ENCODE assay signal across 34 cellular contexts in genomic region chr9:123357748-123358059, GRCh38. TPM values are rescaled to one million over a fixed set of nuclear protein-coding genes. Genes with fewer than 3 reads are reported as not detected.
DNase-seq lines count a peak whose midpoint lies in the region; ATAC-seq, FAIRE-seq and TF ChIP-seq lines count a peak whose summit lies in the region.
"Had no signal": no experiment of that assay in that cellular context is flagged by ENCODE, and none has a peak within 500 bp of the region (broad histone marks: within the 10 kb centered on the region; RNA-seq: fewer than 3 reads in every experiment).

No MANE protein-coding gene starts in this region.

- H4K20me1 ChIP-seq in neural progenitor cell (ENCODE audit: low read depth): peaks cover 27% of the 10 kb centered on the region

- DNase-seq in GM12891 (ENCODE audit: insufficient read length, low spot score) (peak; percentile 13), neural progenitor cell (ENCODE audit: low spot score) (no peak), small intestine (no peak), NCI-H146 (lab: John Stamatoyannopoulos, UW) (no peak), H4 (ENCODE audit: low spot score) (no peak)
- DNase-seq: activated CD4-positive, alpha-beta T cell treated with anti-CD3 and anti-CD28 coated beads for 1 hour; activated CD8-positive, alpha-beta T cell treated with anti-CD3 and anti-CD28 coated beads for 36 hours; AML-193; aorta; CD4-positive, alpha-beta memory T cell; central memory CD4-positive, alpha-beta T cell; dermis blood vessel endothelial cell; DMS153; lower lobe of right lung; NCI-H1105; NCI-H1930; NCI-H2227 treated with DMSO at 0.1 percent for 48 hours; NCI-H526 treated with DMSO at 0.1 percent for 48 hours; stimulated activated CD4-positive, alpha-beta T cell treated with anti-CD3 and anti-CD28 coated beads, Interleukin-1b, Interleukin-23, amount 100 ng/mL, for 48 hours; stimulated activated CD8-positive, alpha-beta memory T cell treated with anti-CD3 and anti-CD28 coated beads, Interleukin-4, amount 100 ng/mL, for 48 hours; stimulated activated naive CD8-positive, alpha-beta T cell treated with anti-CD3 and anti-CD28 coated beads, Interleukin-15, amount 100 ng/mL, for 72 hours; tibial artery had no signal

- peaks cover 30% of the 10 kb centered on the region for H3K27me3 Mint-ChIP-seq in neural progenitor cell (ENCODE audit: insufficient read depth, low read depth)

- TF ChIP-seq POLR2A in GM12891 (IDR thresholded peaks at IDR 0.05; ENCODE audit: low read depth, low read length): no peak

- peak overlapping the region; percentile 99 for H3K27ac Mint-ChIP-seq in neural progenitor cell
- H3K27ac Mint-ChIP-seq: activated CD8-positive, alpha-beta T cell treated with anti-CD3 and anti-CD28 coated beads for 36 hours; activated naive CD8-positive, alpha-beta T cell; CD4-positive, alpha-beta memory T cell; stimulated activated naive CD8-positive, alpha-beta T cell treated with anti-CD3 and anti-CD28 coated beads, Interleukin-15, amount 100 ng/mL, for 72 hours had no signal

- H3K79me2 ChIP-seq in neural progenitor cell (ENCODE audit: low read depth): peaks cover 65% of the 10 kb centered on the region

- no peaks in the 10 kb centered on the region for H3K9me3 Mint-ChIP-seq in neural progenitor cell
- H3K9me3 Mint-ChIP-seq: activated CD8-positive, alpha-beta T cell treated with anti-CD3 and anti-CD28 coated beads for 36 hours; stimulated activated naive CD8-positive, alpha-beta T cell treated with anti-CD3 and anti-CD28 coated beads, Interleukin-15, amount 100 ng/mL, for 72 hours had no signal

- H2AFZ ChIP-seq in neural progenitor cell (replicated peaks): no peak overlapping the region

- no peaks in the 10 kb centered on the region for H3K36me3 Mint-ChIP-seq in neural progenitor cell
- H3K36me3 Mint-ChIP-seq: activated naive CD8-positive, alpha-beta T cell; CD4-positive, alpha-beta memory T cell had no signal

- no peak for FAIRE-seq in GM12891 (lab: Jason Lieb, UNC)
- no peak for FAIRE-seq in small intestine (lab: Jason Lieb, UNC)
- FAIRE-seq: A204.1 had no signal

- WGBS in small intestine, 3 donors: 94 to 100% (median 100%) methylated on average over 2 of the region's 2 CpGs

- peaks cover 70% of the 10 kb centered on the region for H3K4me1 Mint-ChIP-seq in neural progenitor cell

- TF ChIP-seq CTCF in neural progenitor cell (IDR thresholded peaks at IDR 0.05): no peak

- peak overlapping the region; percentile 90 for H3K27ac ChIP-seq in angular gyrus (ENCODE audit: low read depth, low read length)
- peak overlapping the region; percentile 33 for H3K27ac ChIP-seq in iPS-18a (ENCODE audit: low read length)
- peak overlapping the region; percentile 7 for H3K27ac ChIP-seq in neural progenitor cell
- no peak overlapping the region for H3K27ac ChIP-seq in small intestine (ENCODE audit: low read depth in 1 of 2, low read length in 1 of 2)
- H3K27ac ChIP-seq: gastroesophageal sphincter, lower lobe of right lung, SJSA1, skin epidermis, tibial artery had no signal

- H3K36me3 ChIP-seq in iPS-18a (ENCODE audit: control insufficient read depth, low read depth, low read length) (no peaks in the 10 kb centered on the region), neural progenitor cell (no peaks in the 10 kb centered on the region), small intestine (ENCODE audit: control insufficient read depth in 2 of 2, insufficient read depth in 2 of 2, low read length in 2 of 2) (no peaks in the 10 kb centered on the region)
- H3K36me3 ChIP-seq: gastroesophageal sphincter, lower lobe of right lung, SJSA1, tibial artery had no signal

- H3F3A ChIP-seq in neural progenitor cell (ENCODE audit: low read depth): peaks cover 62% of the 10 kb centered on the region

- H3K9me3 ChIP-seq in iPS-18a (ENCODE audit: control insufficient read depth, low read depth, low read length) (no peaks in the 10 kb centered on the region), neural progenitor cell (ENCODE audit: low read depth) (no peaks in the 10 kb centered on the region), small intestine (ENCODE audit: control insufficient read depth, low read depth) (no peaks in the 10 kb centered on the region)
- H3K9me3 ChIP-seq: gastroesophageal sphincter, lower lobe of right lung, SJSA1, tibial artery had no signal

- peak overlapping the region; percentile 94 for H3K4me3 Mint-ChIP-seq in neural progenitor cell
- H3K4me3 Mint-ChIP-seq: activated CD8-positive, alpha-beta T cell treated with anti-CD3 and anti-CD28 coated beads for 36 hours; activated naive CD8-positive, alpha-beta T cell; stimulated activated naive CD8-positive, alpha-beta T cell treated with anti-CD3 and anti-CD28 coated beads, Interleukin-15, amount 100 ng/mL, for 72 hours had no signal

- ATAC-seq in HG03095 (IDR thresholded peaks at IDR 0.05; ENCODE audit: unreplicated experiment): no peak
- ATAC-seq: activated CD8-positive, alpha-beta T cell treated with anti-CD3 and anti-CD28 coated beads for 36 hours; gastroesophageal sphincter; lower lobe of right lung; stimulated activated naive CD8-positive, alpha-beta T cell treated with anti-CD3 and anti-CD28 coated beads, Interleukin-15, amount 100 ng/mL, for 72 hours had no signal

- H3K27me3 ChIP-seq in iPS-18a (ENCODE audit: control insufficient read depth, insufficient read depth, low read length) (no peaks in the 10 kb centered on the region), neural progenitor cell (no peaks in the 10 kb centered on the region), small intestine (ENCODE audit: control insufficient read depth in 2 of 2, insufficient read depth in 2 of 2, low read length in 2 of 2) (no peaks in the 10 kb centered on the region)
- H3K27me3 ChIP-seq: SJSA1 had no signal

- H3K4me2 ChIP-seq in neural progenitor cell: peak overlapping the region; percentile 99

- peak overlapping the region; percentile 61 for H3K4me3 ChIP-seq in iPS-18a (ENCODE audit: low read length)
- peak overlapping the region; percentile 84 for H3K4me3 ChIP-seq in neural progenitor cell
- H3K4me3 ChIP-seq in small intestine (ENCODE audit: low read depth in 1 of 2, low read length in 2 of 2): no peak overlapping the region
- H3K4me3 ChIP-seq: gastroesophageal sphincter, lower lobe of right lung, SJSA1, skin epidermis, tibial artery had no signal

- H3K4me1 ChIP-seq in iPS-18a (ENCODE audit: control insufficient read depth, low read depth, low read length) (peaks cover 54% of the 10 kb centered on the region), neural progenitor cell (peaks cover 48% of the 10 kb centered on the region), small intestine (ENCODE audit: control insufficient read depth in 2 of 2, insufficient read depth in 1 of 2, low read depth in 1 of 2, low read length in 1 of 2) (peaks cover 0 to 7% of the 10 kb centered on the region in 2 donors)
- H3K4me1 ChIP-seq: SJSA1 had no signal

- peak overlapping the region; percentile 50 for H3K9ac ChIP-seq in iPS-18a (ENCODE audit: low read length)
- no peak overlapping the region for H3K9ac ChIP-seq in neural progenitor cell

TF ChIP-seq in GM12891, 5 proteins besides CTCF, POLR2A, EP300 and RAD21:
- TF ChIP-seq POLR2AphosphoS5 (IDR thresholded peaks at IDR 0.05; ENCODE audit: low read depth, low read length): no peak
- TF ChIP-seq SPI1 (IDR thresholded peaks at IDR 0.05; ENCODE audit: low read depth, low read length): no peak
- no peak for TF ChIP-seq PAX5 (IDR thresholded peaks at IDR 0.05; ENCODE audit: insufficient read depth, low read length, severe bottlenecking)
- TF ChIP-seq POU2F2 (IDR thresholded peaks at IDR 0.05; ENCODE audit: low read depth, low read length): no peak
- TF ChIP-seq TAF1 (IDR thresholded peaks at IDR 0.05; ENCODE audit: low read depth, low read length): no peak
TF ChIP-seq in GM12891: peak in this region for 0.

RNA-seq across cellular contexts. Expression of gene CRB2, which starts 1.7 kb away (rescaled TPM):
- 0.53 TPM for polyA plus RNA-seq in GM12891 (2012; ENCODE audit: low read depth, missing spikeins)
- 18.5 and 70.7 TPM in 2 replicates for total RNA-seq in neural progenitor cell (ENCODE audit: low replicate concordance)
- under 1 TPM in 1 of 3 donors, not detected in 2; 0.06 TPM for polyA plus RNA-seq in small intestine
- not detected in 2 replicates for total RNA-seq in H4 (2014; rRNA removed; shearing (Covaris generic))
- total RNA-seq: CD4-positive, alpha-beta memory T cell; dermis blood vessel endothelial cell; fibroblast of lung; gastroesophageal sphincter; lower lobe of right lung; MCF 10A; RPMI7951; SJSA1; T-helper 1 cell treated with Interleukin-12 subunit alpha and Interleukin-12 subunit beta and Interleukin-4 antibody, amounts not matched to agents 30 ng/mL and 1 ng/mL, for 36 hours had no signal
- polyA plus RNA-seq: CD4-positive, alpha-beta memory T cell; fibroblast of lung had no signal

Comparison
In these comparisons a context has a peak if more than half of its experiments do, and no peak if none do; other contexts are left out.
1. H3K27ac ChIP-seq: peak in angular gyrus (single experiment), iPS-18a (single experiment) and neural progenitor cell (single experiment); none in small intestine (0 of 2).
2. H3K4me3 ChIP-seq: peak in iPS-18a (single experiment) and neural progenitor cell (single experiment); none in small intestine (0 of 2).
3. RNA of gene CRB2, which starts 1.7 kb away (total RNA-seq): 18.5 to 70.7 TPM in neural progenitor cell; not detected in H4; every median in the first group is over 10 times any median in the second.